ENCODE assay signal across 1 cellular context in the genomic region with DNA sequence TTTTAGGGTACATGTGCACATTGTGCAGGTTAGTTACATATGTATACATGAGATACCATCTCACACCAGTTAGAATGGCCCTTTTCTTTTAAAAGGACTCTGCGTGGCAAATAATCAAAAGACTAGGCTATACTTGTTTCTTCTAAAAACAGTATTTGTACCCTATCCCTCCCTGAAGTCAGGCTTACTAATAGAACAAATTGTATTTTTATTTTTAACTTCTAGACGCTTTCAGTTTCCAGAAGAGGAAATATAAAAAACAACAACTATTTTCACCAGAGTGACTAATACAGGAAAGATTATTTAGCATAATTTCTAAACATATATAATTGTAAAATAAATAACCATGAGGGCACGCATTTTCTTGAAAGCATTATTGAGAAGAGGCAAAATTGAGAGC.
TF ChIP-seq lines count a peak whose summit lies in the region.

No MANE protein-coding gene starts in this region.

TF ChIP-seq in IMR-90, 13 proteins besides CTCF, POLR2A, EP300 and RAD21 (continued from another document):
- TF ChIP-seq, protein P1, sequence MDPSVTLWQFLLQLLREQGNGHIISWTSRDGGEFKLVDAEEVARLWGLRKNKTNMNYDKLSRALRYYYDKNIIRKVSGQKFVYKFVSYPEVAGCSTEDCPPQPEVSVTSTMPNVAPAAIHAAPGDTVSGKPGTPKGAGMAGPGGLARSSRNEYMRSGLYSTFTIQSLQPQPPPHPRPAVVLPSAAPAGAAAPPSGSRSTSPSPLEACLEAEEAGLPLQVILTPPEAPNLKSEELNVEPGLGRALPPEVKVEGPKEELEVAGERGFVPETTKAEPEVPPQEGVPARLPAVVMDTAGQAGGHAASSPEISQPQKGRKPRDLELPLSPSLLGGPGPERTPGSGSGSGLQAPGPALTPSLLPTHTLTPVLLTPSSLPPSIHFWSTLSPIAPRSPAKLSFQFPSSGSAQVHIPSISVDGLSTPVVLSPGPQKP (IDR thresholded peaks at IDR 0.05; ENCODE audit: borderline replicate concordance, low read depth, low read length), result no peak
- no peak for TF ChIP-seq NFE2L2 (IDR thresholded peaks at IDR 0.05; ENCODE audit: low read depth, low read length)
